ENCODE assay signal across 8 cellular contexts in genomic region chr10:114779803-114780609, GRCh38. TPM values are rescaled to one million over a fixed set of nuclear protein-coding genes. Genes with fewer than 3 reads are reported as not detected.
DNase-seq lines count a peak whose midpoint lies in the region; ATAC-seq and TF ChIP-seq lines count a peak whose summit lies in the region.

No MANE protein-coding gene starts in this region.

- H3K9me3 ChIP-seq in lung (ENCODE audit: control insufficient read depth in 2 of 2, insufficient read depth in 1 of 2, low read length in 1 of 2) = no peaks in the 10 kb centered on the region

- H3K36me3 ChIP-seq in lung (ENCODE audit: control insufficient read depth in 2 of 2, insufficient read depth in 2 of 2, low read length in 2 of 2) = no peaks in the 10 kb centered on the region

- no peak overlapping the region for H3K4me3 ChIP-seq in AG04449 (ENCODE audit: low read depth, low read length)
- no peak overlapping the region for H3K4me3 ChIP-seq in lung

- H3K27me3 ChIP-seq in lung (ENCODE audit: control insufficient read depth, insufficient read depth) = no peaks in the 10 kb centered on the region

- CTCF ChIA-PET in AG04449 (lab: Yijun Ruan, JAX) = interaction anchor here (0.8 to 1.6 kb wide), 3 partner anchors 21 to 308 kb away, joined by 3 to 8 read pairs (median 4); no protein-coding TSS in a partner anchor

- H3K27ac ChIP-seq in lung (ENCODE audit: low read depth in 1 of 2, low read length in 1 of 2) = peak overlapping the region; percentile 27 to 29

- DNase-seq in AG04449 (ENCODE audit: low read depth, low spot score) (peak; percentile 67), HT1080 (ENCODE audit: low read depth) (peak; percentile 94), brain pericyte (ENCODE audit: low read depth, low spot score) (peak; percentile 85), lung (ENCODE audit: low spot score) (no peak), NCI-H748 treated with DMSO at 0.1 percent for 48 hours (lab: John Stamatoyannopoulos, UW) (no peak), hypothalamus (lab: John Stamatoyannopoulos, UW) (no peak)
- DNase-seq in activated T-cell treated with anti-CD3 and anti-CD28 coated beads, Interleukin-2, amount 50 U/mL, for 48 hours = no peak

- TF ChIP-seq CTCF in AG04449 (IDR thresholded peaks at IDR 0.05; ENCODE audit: insufficient read depth, low read length, missing control alignments) (no peak), lung (IDR thresholded peaks at IDR 0.05; ENCODE audit: control extremely low read depth, extremely low read depth) (no peak)

- ATAC-seq in lung (ENCODE audit: insufficient read depth, low FRiP score) (peak; percentile 34), HG02623 (IDR thresholded peaks at IDR 0.05; ENCODE audit: unreplicated experiment) (no peak)

- H3K4me1 ChIP-seq in lung (ENCODE audit: control insufficient read depth in 2 of 2, insufficient read depth in 2 of 2, low read length in 2 of 2) = peaks cover 0 to 15% of the 10 kb centered on the region in 2 donors

- WGBS in lung, 2 donors = 24 to 44% methylated on average over 3 of the region's 3 CpGs

- POLR2A ChIA-PET in AG04449 (lab: Yijun Ruan, JAX) = no interaction called here

RNA-seq across cellular contexts. Expression of gene FHIP2A, which starts 41.6 kb away (rescaled TPM):
- total RNA-seq in HT1080 (2014; rRNA removed; shearing (Covaris generic)) = 3.5 and 8.5 TPM in 2 replicates
- polyA plus RNA-seq in HT1080 (2015; cell fraction: cytosol; rRNA removed) = 8.1 and 11.0 TPM in 2 replicates
- 30.5 and 37.2 TPM in 2 replicates for polyA plus RNA-seq in HT1080 (2015; cell fraction: nucleus; rRNA removed)
- total RNA-seq in lung = 10 to 100 TPM; 27.4 to 44.7 TPM
- polyA plus RNA-seq in lung = 1 to 10 TPM; 7.9 to 8.2 TPM

Comparison
In these comparisons a context has a peak if more than half of its experiments do, and no peak if none do; other contexts are left out.
1. DNase-seq: peak in AG04449 (single experiment), HT1080 (single experiment) and brain pericyte (single experiment); none in lung (single experiment), NCI-H748 treated with DMSO at 0.1 percent for 48 hours (single experiment), hypothalamus (0 of 51) and activated T-cell treated with anti-CD3 and anti-CD28 coated beads, Interleukin-2, amount 50 U/mL, for 48 hours (0 of 2).